21 cellular contexts compared by ENCODE assay signal in the genomic region with DNA sequence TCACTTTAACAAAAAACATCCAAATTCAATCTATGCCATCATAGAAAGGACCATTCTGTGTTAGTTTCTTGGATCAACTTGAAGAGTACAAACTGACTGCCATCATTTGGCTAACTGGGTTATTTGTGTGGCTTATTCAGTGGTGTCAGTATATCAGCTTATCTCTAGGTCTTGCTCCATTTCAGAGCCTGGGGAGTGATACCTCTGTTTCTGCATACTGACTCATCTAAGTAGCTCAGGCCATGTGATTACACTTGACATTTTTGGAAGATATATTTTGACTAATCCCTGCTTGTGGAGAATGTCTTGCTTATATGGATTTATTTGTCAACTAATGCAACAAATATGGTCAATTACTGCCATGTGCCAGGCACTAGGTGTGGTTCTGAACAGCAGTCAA.
DNase-seq lines count a peak whose midpoint lies in the region; ATAC-seq, FAIRE-seq and TF ChIP-seq lines count a peak whose summit lies in the region.
"Had no signal": no experiment of that assay in that cellular context is flagged by ENCODE, and none has a peak within 500 bp of the region (broad histone marks: within the 10 kb centered on the region; RNA-seq: fewer than 3 reads in every experiment).

No MANE protein-coding gene starts in this region.

- TF ChIP-seq POLR2A in erythroblast (IDR thresholded peaks at IDR 0.05; ENCODE audit: low read length) = no peak

- TF ChIP-seq CTCF in bronchial epithelial cell (IDR thresholded peaks at IDR 0.05; ENCODE audit: insufficient read depth, low read length, severe bottlenecking) (no peak), omental fat pad (IDR thresholded peaks at IDR 0.05) (no peak)

- no peaks in the 10 kb centered on the region for H3K27me3 ChIP-seq in bronchial epithelial cell (ENCODE audit: control insufficient read depth, insufficient read depth, low read length)
- H3K27me3 ChIP-seq: BE2C; BLaER1 treated with 17β-estradiol and CSF1 and Interleukin-3, amounts not matched to agents 10 nM and 100 nM had no signal

- peak; percentile 22 for DNase-seq in A172 (ENCODE audit: low spot score)
- DNase-seq in bronchial epithelial cell (ENCODE audit: low read depth) = peak; percentile 8
- DNase-seq in iris pigment epithelial cell (ENCODE audit: low read depth) = peak; percentile 16
- DNase-seq in omental fat pad (ENCODE audit: low spot score) = no peak
- no peak for DNase-seq in effector CD4-positive, alpha-beta T cell
- no peak for DNase-seq in erythroblast (lab: John Stamatoyannopoulos, UW)
- no peak for DNase-seq in T-helper 9 cell
- DNase-seq: ACHN; AML-193; BE2C; CD4-positive, alpha-beta T cell; CD8-positive, alpha-beta memory T cell; DND-41; GOT3; HFFc6 had no signal

- ATAC-seq in omental fat pad (ENCODE audit: low FRiP score) = peak; percentile 81
- ATAC-seq: A549 had no signal

- H3K36me3 ChIP-seq in bronchial epithelial cell (ENCODE audit: control insufficient read depth, insufficient read depth, low read length) = no peaks in the 10 kb centered on the region
- H3K36me3 ChIP-seq: BE2C; BLaER1 treated with 17β-estradiol and CSF1 and Interleukin-3, amounts not matched to agents 10 nM and 100 nM; HAP-1 had no signal

- FAIRE-seq in bronchial epithelial cell (lab: Jason Lieb, UNC) = no peak
- FAIRE-seq: A549, G401.6, GM12892, H54 had no signal

- H3K4me3 ChIP-seq in bronchial epithelial cell (ENCODE audit: low read depth, low read length) = no peak overlapping the region
- H3K4me3 ChIP-seq: A549; BLaER1 treated with 17β-estradiol and CSF1 and Interleukin-3, amounts not matched to agents 10 nM and 100 nM; HAP-1 had no signal

Comparison
In these comparisons a context has a peak if more than half of its experiments do, and no peak if none do; other contexts are left out.
1. DNase-seq: peak in A172 (single experiment), bronchial epithelial cell (single experiment) and iris pigment epithelial cell (single experiment); none in omental fat pad (single experiment), effector CD4-positive, alpha-beta T cell (single experiment), erythroblast (0 of 2) and T-helper 9 cell (single experiment).